Comparison of ENCODE assay signal across 11 cellular contexts in the genomic region with DNA sequence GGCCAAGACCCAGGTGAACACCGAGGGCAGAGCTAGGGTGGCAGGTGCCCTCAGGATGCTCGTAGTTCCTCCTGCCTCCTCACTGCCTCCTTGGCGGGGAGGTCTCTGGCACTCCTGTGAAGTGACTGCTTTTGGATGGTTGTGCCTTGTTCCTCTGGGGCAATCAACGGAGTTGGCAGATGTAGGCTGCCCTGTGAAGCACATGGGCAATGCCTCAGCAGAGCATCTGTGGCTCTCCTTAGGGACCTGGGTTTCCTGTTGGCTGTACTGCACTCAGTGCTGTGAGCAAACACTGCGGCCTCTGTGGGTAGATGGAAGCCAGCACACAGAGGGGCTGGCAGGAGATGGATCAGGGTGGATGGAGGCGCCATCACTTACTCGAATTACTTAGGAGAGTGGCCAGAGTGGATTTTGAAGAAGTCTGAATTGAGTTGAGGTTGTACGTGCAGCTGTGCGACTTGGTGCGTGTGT.
DNase-seq lines count a peak whose midpoint lies in the region; ATAC-seq lines count a peak whose summit lies in the region.
"Had no signal": no experiment of that assay in that cellular context is flagged by ENCODE, and none has a peak within 500 bp of the region (broad histone marks: within the 10 kb centered on the region; RNA-seq: fewer than 3 reads in every experiment).

No MANE protein-coding gene starts in this region.

- no peaks in the 10 kb centered on the region for H3K4me1 Mint-ChIP-seq in activated naive CD4-positive, alpha-beta T cell treated with anti-CD3 and anti-CD28 coated beads for 36 hours (ENCODE audit: low read depth)

- H3K27me3 ChIP-seq in Karpas-422 (ENCODE audit: low read length) (no peaks in the 10 kb centered on the region), subcutaneous abdominal adipose tissue (ENCODE audit: control insufficient read depth in 5 of 5, insufficient read depth in 4 of 5, low read length in 5 of 5) (no peaks in the 10 kb centered on the region)

- H3K9me2 ChIP-seq in Karpas-422 (replicated peaks; ENCODE audit: insufficient read depth, low read length), result no peaks in the 10 kb centered on the region

- H3K27ac ChIP-seq in Karpas-422 (ENCODE audit: low read length) (no peak overlapping the region), subcutaneous abdominal adipose tissue (ENCODE audit: low read depth, low read length) (peak overlapping the region; percentile 24)

- H3K36me3 Mint-ChIP-seq in activated naive CD4-positive, alpha-beta T cell treated with anti-CD3 and anti-CD28 coated beads for 36 hours (ENCODE audit: low read depth), result no peaks in the 10 kb centered on the region

- H3K4me3 ChIP-seq in Karpas-422 (ENCODE audit: low read length) (no peak overlapping the region), subcutaneous abdominal adipose tissue (ENCODE audit: low read depth in 1 of 5, low read length in 5 of 5) (no peak overlapping the region)

- H3K4me1 ChIP-seq in Karpas-422 (ENCODE audit: low read length), result no peaks in the 10 kb centered on the region
- H3K4me1 ChIP-seq in subcutaneous abdominal adipose tissue (ENCODE audit: control insufficient read depth in 5 of 5, insufficient read depth in 5 of 5, low read length in 5 of 5), result peaks cover 0 to 37% (median 20%) of the 10 kb centered on the region in 5 donors

- no peaks in the 10 kb centered on the region for H3K36me3 ChIP-seq in Karpas-422 (ENCODE audit: insufficient read depth, low read length)
- H3K36me3 ChIP-seq in subcutaneous abdominal adipose tissue (ENCODE audit: control insufficient read depth in 5 of 5, insufficient read depth in 5 of 5, low read length in 5 of 5), result no peaks in the 10 kb centered on the region

- H3K4me3 Mint-ChIP-seq in activated naive CD4-positive, alpha-beta T cell treated with anti-CD3 and anti-CD28 coated beads for 36 hours, result no peak overlapping the region

- no peak overlapping the region for H2AFZ ChIP-seq in Karpas-422 (ENCODE audit: low read length)

- peak; percentile 26 for ATAC-seq in left lobe of liver
- no peak for ATAC-seq in GM19452 (IDR thresholded peaks at IDR 0.05; ENCODE audit: unreplicated experiment)
- ATAC-seq: naive thymus-derived CD8-positive, alpha-beta T cell had no signal

- DNase-seq in Karpas-422 (peak; percentile 44), UCSD-AML1 (lab: John Stamatoyannopoulos, UW; ENCODE audit: unreplicated experiment) (peak; percentile 55), left lobe of liver (ENCODE audit: low spot score) (peak; percentile 33), GM19240 (ENCODE audit: insufficient read length, low spot score) (no peak)
- no peak for DNase-seq in activated CD4-positive, alpha-beta T cell treated with anti-CD3 and anti-CD28 coated beads for 4 hours
- DNase-seq in activated naive CD4-positive, alpha-beta T cell treated with anti-CD3 and anti-CD28 coated beads for 36 hours, result no peak
- DNase-seq: activated T-cell treated with anti-CD3 and anti-CD28 coated beads, Interleukin-2, amount 50 U/mL, for 1 hour; NCI-H1930 had no signal

- no peak overlapping the region for H3K27ac Mint-ChIP-seq in activated naive CD4-positive, alpha-beta T cell treated with anti-CD3 and anti-CD28 coated beads for 36 hours

- H3K27me3 Mint-ChIP-seq in activated naive CD4-positive, alpha-beta T cell treated with anti-CD3 and anti-CD28 coated beads for 36 hours (ENCODE audit: low read depth), result no peaks in the 10 kb centered on the region
- H3K27me3 Mint-ChIP-seq: naive thymus-derived CD8-positive, alpha-beta T cell had no signal

- CTCF ChIA-PET in activated naive CD4-positive, alpha-beta T cell treated with anti-CD3 and anti-CD28 coated beads for 36 hours (lab: Charles Lee), result no interaction called here

- peaks cover 6% of the 10 kb centered on the region for H3K9me3 Mint-ChIP-seq in activated naive CD4-positive, alpha-beta T cell treated with anti-CD3 and anti-CD28 coated beads for 36 hours

- H3K9ac ChIP-seq in Karpas-422 (ENCODE audit: low read length), result no peak overlapping the region
- no peak overlapping the region for H3K9ac ChIP-seq in subcutaneous abdominal adipose tissue (ENCODE audit: low read length in 5 of 5)

- no peaks in the 10 kb centered on the region for H4K20me1 ChIP-seq in Karpas-422 (ENCODE audit: insufficient read depth, low read depth, low read length)

- no peaks in the 10 kb centered on the region for H3K9me3 ChIP-seq in Karpas-422 (ENCODE audit: low read length)
- H3K9me3 ChIP-seq in subcutaneous abdominal adipose tissue (ENCODE audit: control insufficient read depth in 5 of 5, low read length in 5 of 5), result peaks cover 5 to 21% (median 16%) of the 10 kb centered on the region in 5 donors

- intact Hi-C loops in activated naive CD4-positive, alpha-beta T cell treated with anti-CD3 and anti-CD28 coated beads for 36 hours (cut with micrococcal nuclease), result no loop called here

- H3K4me2 ChIP-seq in Karpas-422 (ENCODE audit: low read depth, low read length, poor library complexity, severe bottlenecking), result no peak overlapping the region

- no peaks in the 10 kb centered on the region for H3K79me2 ChIP-seq in Karpas-422 (ENCODE audit: low read length)

Comparison
In these comparisons a context has a peak if more than half of its experiments do, and no peak if none do; other contexts are left out.
1. DNase-seq: peak in Karpas-422 (single experiment), UCSD-AML1 (single experiment) and left lobe of liver (single experiment); none in GM19240 (single experiment), activated CD4-positive, alpha-beta T cell treated with anti-CD3 and anti-CD28 coated beads for 4 hours (0 of 2) and activated naive CD4-positive, alpha-beta T cell treated with anti-CD3 and anti-CD28 coated beads for 36 hours (single experiment).